In genomic region chr19:47047272-47047930, GRCh38 we compare ENCODE assay signal across 1 cellular context.
TF ChIP-seq lines count a peak whose summit lies in the region.

No MANE protein-coding gene starts in this region.

TF ChIP-seq in K562, 482 proteins besides CTCF, POLR2A, EP300 and RAD21 (continued from another document):
- TF ChIP-seq PKNOX1 (IDR thresholded peaks at IDR 0.05), result peak; percentile 10; the same call in 1 of the 2 replicates
- peak in 2 of 3 experiments; percentile 14 to 48 for TF ChIP-seq YY1 (IDR thresholded peaks at IDR 0.05; ENCODE audit: borderline replicate concordance in 1 of 3, control insufficient read depth in 1 of 3, extremely low read depth in 1 of 3, insufficient read depth in 3 of 3, insufficient read length in 1 of 3, insufficient replicate concordance in 2 of 3, low read depth in 1 of 3, low read length in 2 of 3)
- TF ChIP-seq CEBPG (CRISPR knock-in tag; IDR thresholded peaks at IDR 0.05), result peak; percentile 56
- peak in 1 of 2 experiments; percentile 29; a peak in 1 of 4 replicates for TF ChIP-seq CEBPG (tag; conservative IDR thresholded peaks at IDR 0.05 in 1 of 2, IDR thresholded peaks at IDR 0.05 in 1 of 2)
- TF ChIP-seq MYC (IDR thresholded peaks at IDR 0.05; ENCODE audit: low read depth, low read length), result no peak
- peak; percentile 3; the same call in 1 of the 2 replicates for TF ChIP-seq MYC (CRISPR knock-in tag; IDR thresholded peaks at IDR 0.05; ENCODE audit: borderline replicate concordance, low read depth)
- TF ChIP-seq LCOR (CRISPR knock-in tag; IDR thresholded peaks at IDR 0.05), result no peak
- peak; percentile 24; the same call in 1 of the 2 replicates for TF ChIP-seq DPF2 (IDR thresholded peaks at IDR 0.05)
- TF ChIP-seq ZNF384 (IDR thresholded peaks at IDR 0.05; ENCODE audit: low read depth, low read length), result peak; percentile 38
- peak; percentile 33; the same call in 1 of the 2 replicates for TF ChIP-seq CEBPB (tag; IDR thresholded peaks at IDR 0.05)
- 0 out of 4 replicates have a peak, but pooled peaks of 1 of the 2 experiments have one; percentile 13 for TF ChIP-seq BCLAF1 (IDR thresholded peaks at IDR 0.05; ENCODE audit: borderline replicate concordance in 1 of 2, control insufficient read depth in 1 of 2, low read depth in 2 of 2, low read length in 1 of 2)
- no peak for TF ChIP-seq ATF1 (CRISPR knock-in tag; IDR thresholded peaks at IDR 0.05)
- peak; percentile 12; the same call in 1 of the 2 replicates for TF ChIP-seq ATF1 (tag; IDR thresholded peaks at IDR 0.05)
- TF ChIP-seq ZNF324 (CRISPR knock-in tag; IDR thresholded peaks at IDR 0.05), result 0 out of 2 replicates have a peak, but pooled peaks have one; percentile 15
- no peak for TF ChIP-seq CBX8 (IDR thresholded peaks at IDR 0.05; ENCODE audit: borderline replicate concordance, extremely low read depth, low read depth, low read length, poor library complexity, severe bottlenecking)
